10 cellular contexts compared by ENCODE assay signal in genomic region chr2:196638765-196639164, GRCh38. TPM values are rescaled to one million over a fixed set of nuclear protein-coding genes. Genes with fewer than 3 reads are reported as not detected.
DNase-seq lines count a peak whose midpoint lies in the region; ATAC-seq, FAIRE-seq and TF ChIP-seq lines count a peak whose summit lies in the region.
"Had no signal": no experiment of that assay in that cellular context is flagged by ENCODE, and none has a peak within 500 bp of the region (broad histone marks: within the 10 kb centered on the region; RNA-seq: fewer than 3 reads in every experiment).

No MANE protein-coding gene starts in this region.

- peaks cover 12% of the 10 kb centered on the region for H3K79me2 ChIP-seq in GM12878 (ENCODE audit: control insufficient read depth, insufficient read depth, low read length)

- H3K27ac ChIP-seq in GM12878 (ENCODE audit: control insufficient read depth, insufficient read depth) (no peak overlapping the region), mesenchymal stem cell (ENCODE audit: low read length, poor library complexity, severe bottlenecking) (no peak overlapping the region), upper lobe of right lung (no peak overlapping the region)

- H3K14ac ChIP-seq in mesenchymal stem cell (ENCODE audit: low read length in 2 of 2), result no peak overlapping the region

- no peaks in the 10 kb centered on the region for H3K36me3 ChIP-seq in GM12878 (ENCODE audit: control insufficient read depth in 2 of 2, insufficient read depth in 2 of 2, low read length in 1 of 2)
- no peaks in the 10 kb centered on the region for H3K36me3 ChIP-seq in mesenchymal stem cell (ENCODE audit: control insufficient read depth in 1 of 2, insufficient read depth in 2 of 2, low read depth in 1 of 2, low read length in 2 of 2)
- H3K36me3 ChIP-seq in upper lobe of right lung, result no peaks in the 10 kb centered on the region
- H3K36me3 ChIP-seq: cardiac muscle cell had no signal

- H3K9me3 ChIP-seq in GM12878 (replicated peaks; ENCODE audit: control insufficient read depth, insufficient read depth, low read length), result no peaks in the 10 kb centered on the region
- H3K9me3 ChIP-seq in mesenchymal stem cell (ENCODE audit: control insufficient read depth, low read length), result peaks cover 4% of the 10 kb centered on the region
- no peaks in the 10 kb centered on the region for H3K9me3 ChIP-seq in upper lobe of right lung

- no peak overlapping the region for H2AK5ac ChIP-seq in mesenchymal stem cell (ENCODE audit: low read length, severe bottlenecking)

- peak overlapping the region; percentile 41 for H4K8ac ChIP-seq in mesenchymal stem cell (ENCODE audit: low read length)

- H2BK12ac ChIP-seq in mesenchymal stem cell (ENCODE audit: low read length in 2 of 2), result no peak overlapping the region

- H3K4me1 Mint-ChIP-seq in stimulated activated naive CD8-positive, alpha-beta T cell treated with anti-CD3 and anti-CD28 coated beads, Interleukin-15, Interleukin-2, amounts not matched to agents 100 ng/mL and 50 ng/mL, for 24 hours (ENCODE audit: low read depth), result peaks cover 16% of the 10 kb centered on the region

- H3K4me1 ChIP-seq in GM12878 (ENCODE audit: control insufficient read depth, insufficient read depth, low read length) (no peaks in the 10 kb centered on the region), mesenchymal stem cell (ENCODE audit: control insufficient read depth, insufficient read depth, low read depth, low read length) (no peaks in the 10 kb centered on the region), upper lobe of right lung (peaks cover 5% of the 10 kb centered on the region)

- no TSS peak for BruUV-seq in GM12878 (replicated peaks; lab: Mats Ljungman, UMichigan)

- no peak overlapping the region for H3K4ac ChIP-seq in mesenchymal stem cell (ENCODE audit: low read depth in 1 of 2, low read length in 2 of 2)

- TF ChIP-seq RAD21 in GM12878 (IDR thresholded peaks at IDR 0.05; ENCODE audit: insufficient read depth, low read depth, low read length), result no peak

- H3K23ac ChIP-seq in mesenchymal stem cell (ENCODE audit: low read length in 2 of 2), result no peak overlapping the region

- no peak for FAIRE-seq in GM12878 (lab: Jason Lieb, UNC)

- no peaks in the 10 kb centered on the region for H4K20me1 ChIP-seq in GM12878 (ENCODE audit: control insufficient read depth, insufficient read depth)

- H3K27me3 ChIP-seq in GM12878 (replicated peaks in 1 of 2; ENCODE audit: control insufficient read depth in 2 of 2, insufficient read depth in 2 of 2, low read length in 1 of 2) (no peaks in the 10 kb centered on the region), mesenchymal stem cell (ENCODE audit: control insufficient read depth in 1 of 2, insufficient read depth in 1 of 2, low read length in 2 of 2) (no peaks in the 10 kb centered on the region), upper lobe of right lung (no peaks in the 10 kb centered on the region)
- H3K27me3 ChIP-seq: cardiac muscle cell had no signal

- SMC1A ChIA-PET in GM12878 (lab: Charles Lee; ENCODE audit: uncharacterized antibody, unreplicated experiment), result interaction anchor here (1.0 to 1.9 kb wide), 4 partner anchors 87 to 185 kb away, joined by 3 to 5 read pairs (median 4); partner anchors contain the start of gene GTF3C3

- RAD21 ChIA-PET in GM12878 (lab: Charles Lee; ENCODE audit: unreplicated experiment), result no interaction called here

- peaks cover 15% of the 10 kb centered on the region for H3K79me1 ChIP-seq in mesenchymal stem cell (replicated peaks; ENCODE audit: low read length, poor library complexity, severe bottlenecking)

- H3K4me3 ChIP-seq in GM12878, result peak overlapping the region; percentile 44; the same call in 1 of the 2 replicates
- H3K4me3 ChIP-seq in mesenchymal stem cell (ENCODE audit: insufficient read depth in 1 of 2, low read depth in 1 of 2, low read length in 2 of 2), result peak overlapping the region in 1 of 2 experiments; percentile 87
- peak overlapping the region; percentile 56 for H3K4me3 ChIP-seq in upper lobe of right lung

- in situ Hi-C loops in GM12878 (cut with MboI), result no loop called here

- no peak for DNase-seq in stimulated activated naive CD8-positive, alpha-beta T cell treated with anti-CD3 and anti-CD28 coated beads, Interleukin-15, Interleukin-2, amounts not matched to agents 100 U/mL and 50 U/mL, for 24 hours
- no peak for DNase-seq in GM12878 (ENCODE audit: low read depth, low spot score)
- no peak for DNase-seq in mesenchymal stem cell
- no peak for DNase-seq in upper lobe of right lung

- no peak overlapping the region for H3K18ac ChIP-seq in mesenchymal stem cell (ENCODE audit: low read depth in 1 of 2, low read length in 2 of 2)

- WGBS in GM12878 (ENCODE audit: insufficient coverage, insufficient replicate concordance, low lambda C conversion rate, missing lambda C conversion rate), result 69% methylated on average over 19 of the region's 19 CpGs
- WGBS in mesenchymal stem cell, result 96% methylated on average over 18 of the region's 19 CpGs

- no peak for TF ChIP-seq POLR2A in GM12878 (IDR thresholded peaks at IDR 0.05; ENCODE audit: low read depth, low read length)

- POLR2A ChIA-PET in GM12878 (lab: Charles Lee), result interaction anchor here (1.3 to 1.4 kb wide), 2 partner anchors 159 to 330 kb away, joined by 3 to 4 read pairs; no protein-coding TSS in a partner anchor

- peak overlapping the region; percentile 79 for H3K4me3 Mint-ChIP-seq in stimulated activated naive CD8-positive, alpha-beta T cell treated with anti-CD3 and anti-CD28 coated beads, Interleukin-15, Interleukin-2, amounts not matched to agents 100 ng/mL and 50 ng/mL, for 24 hours

- H3K4me2 ChIP-seq in GM12878 (ENCODE audit: control insufficient read depth, insufficient read depth), result peak overlapping the region; percentile 58
- H3K4me2 ChIP-seq in mesenchymal stem cell (ENCODE audit: low read length, poor library complexity, severe bottlenecking), result no peak overlapping the region

- H4K91ac ChIP-seq in mesenchymal stem cell (ENCODE audit: low read length), result no peak overlapping the region

- H2BK120ac ChIP-seq in mesenchymal stem cell (ENCODE audit: low read depth, low read length), result no peak overlapping the region

- no peak for ATAC-seq in stimulated activated naive CD8-positive, alpha-beta T cell treated with anti-CD3 and anti-CD28 coated beads, Interleukin-15, Interleukin-2, amounts not matched to agents 100 U/mL and 50 U/mL, for 24 hours
- ATAC-seq in GM12878 (no peak), upper lobe of right lung (no peak), GM21381 (IDR thresholded peaks at IDR 0.05; ENCODE audit: unreplicated experiment) (no peak), GM18907 (IDR thresholded peaks at IDR 0.05; ENCODE audit: unreplicated experiment) (no peak), HG03432 (IDR thresholded peaks at IDR 0.05; ENCODE audit: unreplicated experiment) (no peak)

- no peak overlapping the region for H2BK5ac ChIP-seq in mesenchymal stem cell (ENCODE audit: low read depth, low read length, poor library complexity, severe bottlenecking)

- CTCF ChIA-PET in GM12878 (lab: Yijun Ruan, JAX), result interaction anchor here (0.9 to 1.5 kb wide), 3 partner anchors 13 to 186 kb away, joined by 3 to 5 read pairs (median 3); no protein-coding TSS in a partner anchor

- H3K36me3 Mint-ChIP-seq in stimulated activated naive CD8-positive, alpha-beta T cell treated with anti-CD3 and anti-CD28 coated beads, Interleukin-15, Interleukin-2, amounts not matched to agents 100 ng/mL and 50 ng/mL, for 24 hours (ENCODE audit: low read depth), result no peaks in the 10 kb centered on the region

- H2AFZ ChIP-seq in GM12878 (ENCODE audit: control insufficient read depth, low read depth, low read length) (peak overlapping the region; percentile 96), mesenchymal stem cell (ENCODE audit: low read depth, low read length) (no peak overlapping the region)

- H3K27ac Mint-ChIP-seq in stimulated activated naive CD8-positive, alpha-beta T cell treated with anti-CD3 and anti-CD28 coated beads, Interleukin-15, Interleukin-2, amounts not matched to agents 100 ng/mL and 50 ng/mL, for 24 hours, result peak overlapping the region; percentile 57

- H2BK15ac ChIP-seq in mesenchymal stem cell (ENCODE audit: low read depth, poor library complexity, severe bottlenecking), result no peak overlapping the region

- intact Hi-C loops in GM12878 (cut with micrococcal nuclease; ENCODE audit: unreplicated experiment) (no loop called here), upper lobe of right lung (cut with DNase I) (no loop called here)

- no peaks in the 10 kb centered on the region for H3K27me3 Mint-ChIP-seq in stimulated activated naive CD8-positive, alpha-beta T cell treated with anti-CD3 and anti-CD28 coated beads, Interleukin-15, Interleukin-2, amounts not matched to agents 100 ng/mL and 50 ng/mL, for 24 hours

- no peak overlapping the region for H3K9ac ChIP-seq in GM12878 (ENCODE audit: control insufficient read depth, insufficient read depth, low read length)
- peak overlapping the region; percentile 88 for H3K9ac ChIP-seq in mesenchymal stem cell (ENCODE audit: low read length)

- no peak for TF ChIP-seq EP300 in GM12878 (IDR thresholded peaks at IDR 0.05; ENCODE audit: borderline replicate concordance in 1 of 2, control insufficient read depth in 1 of 2, low read depth in 2 of 2, low read length in 2 of 2)

- no peaks in the 10 kb centered on the region for H3K9me3 Mint-ChIP-seq in stimulated activated naive CD8-positive, alpha-beta T cell treated with anti-CD3 and anti-CD28 coated beads, Interleukin-15, Interleukin-2, amounts not matched to agents 100 ng/mL and 50 ng/mL, for 24 hours

- no peak for TF ChIP-seq CTCF in GM12878 (IDR thresholded peaks at IDR 0.05 in 2 of 3, conservative IDR thresholded peaks at IDR 0.05 in 1 of 3; ENCODE audit: control insufficient read depth in 2 of 3, extremely low read depth in 1 of 3, insufficient read depth in 1 of 3, low read depth in 3 of 3, low read length in 3 of 3)
- TF ChIP-seq CTCF in upper lobe of right lung (IDR thresholded peaks at IDR 0.05), result no peak

RNA-seq across cellular contexts. Expression of gene CCDC150, which starts 0.8 kb away (rescaled TPM):
- 102 and 112 TPM in 2 replicates for total RNA-seq in GM12878 (2013; cell fraction: nucleolus; rRNA removed)
- total RNA-seq in GM12878 (2014; rRNA removed) (22.4 and 27.7 TPM in 2 replicates), GM12878 (2014; rRNA removed; fragmentation: Illumina TruSeq; extraction: Trizol) (22.0 and 25.7 TPM in 2 replicates), GM12878 (2021) (19.1 and 20.7 TPM in 2 replicates), upper lobe of right lung (0.87 TPM)
- 3.6 TPM for polyA plus RNA-seq in GM12878 (2011; ENCODE audit: low read depth)
- polyA plus RNA-seq in GM12878 (2011; rRNA removed) (21.4 and 35.3 TPM in 2 replicates), GM12878 (2014; fragmentation: Illumina TruSeq; extraction: Trizol) (18.4 and 28.3 TPM in 2 replicates), GM12878 (2014; fragmentation: Nextera tagmentation; extraction: Ambion mirVana) (10 to 100 TPM; 11.6 to 16.3 TPM), GM12878 (2014; rRNA removed) (16.3 and 17.0 TPM in 2 replicates), GM12878 (2016; fragmentation: Nextera tagmentation; extraction: Ambion mirVana) (10 to 100 TPM; 18.3 to 25.6 TPM)
- 5.7 and 6.6 TPM in 2 replicates for polyA plus RNA-seq in GM12878 (2011; cell fraction: cytosol; rRNA removed)
- polyA plus RNA-seq in GM12878 (2011; cell fraction: nucleus; rRNA removed), result 79.1 and 91.2 TPM in 2 replicates
- polyA plus RNA-seq in GM12878 (2012), result 7.6 and 8.4 TPM in 2 replicates
- 18.1 and 23.8 TPM in 2 replicates for polyA minus RNA-seq in GM12878 (2011; rRNA and poly(A)+ RNA removed)
- polyA minus RNA-seq in GM12878 (2011; cell fraction: cytosol; rRNA and poly(A)+ RNA removed), result 5.5 and 9.1 TPM in 2 replicates
- polyA minus RNA-seq in GM12878 (2011; cell fraction: nucleus; rRNA and poly(A)+ RNA removed), result 47.0 and 80.6 TPM in 2 replicates
- 1.1 TPM for polyA plus RNA-seq in mesenchymal stem cell (2013, experiment 1 of 2)
- 0.92 TPM for polyA plus RNA-seq in mesenchymal stem cell (2013, experiment 2 of 2)

RNA-seq across cellular contexts. Expression of gene HECW2, which starts 45.4 kb away (rescaled TPM):
- 255 and 262 TPM in 2 replicates for total RNA-seq in GM12878 (2013; cell fraction: nucleolus; rRNA removed)
- total RNA-seq in GM12878 (2014; rRNA removed) (38.5 and 47.8 TPM in 2 replicates), GM12878 (2014; rRNA removed; fragmentation: Illumina TruSeq; extraction: Trizol) (52.4 and 54.9 TPM in 2 replicates), GM12878 (2021) (43.2 and 50.5 TPM in 2 replicates), upper lobe of right lung (55.5 TPM)
- polyA plus RNA-seq in GM12878 (2011; ENCODE audit: low read depth), result 14.4 TPM
- polyA plus RNA-seq in GM12878 (2011; rRNA removed) (3.3 and 3.6 TPM in 2 replicates), GM12878 (2014; fragmentation: Illumina TruSeq; extraction: Trizol) (30.0 and 41.3 TPM in 2 replicates), GM12878 (2014; fragmentation: Nextera tagmentation; extraction: Ambion mirVana) (10 to 100 TPM in 1 of 2 experiments, 1 to 10 TPM in 1; 8.9 to 14.7 TPM), GM12878 (2014; rRNA removed) (18.6 and 21.1 TPM in 2 replicates), GM12878 (2016; fragmentation: Nextera tagmentation; extraction: Ambion mirVana) (10 to 100 TPM; 30.1 to 31.3 TPM)
- polyA plus RNA-seq in GM12878 (2011; cell fraction: cytosol; rRNA removed), result 1.5 and 2.1 TPM in 2 replicates
- polyA plus RNA-seq in GM12878 (2011; cell fraction: nucleus; rRNA removed), result 3.6 and 4.8 TPM in 2 replicates
- 21.8 and 28.2 TPM in 2 replicates for polyA plus RNA-seq in GM12878 (2012)
- polyA minus RNA-seq in GM12878 (2011; rRNA and poly(A)+ RNA removed), result 11.0 and 11.4 TPM in 2 replicates
- polyA minus RNA-seq in GM12878 (2011; cell fraction: cytosol; rRNA and poly(A)+ RNA removed), result 1.6 and 2.0 TPM in 2 replicates
- polyA minus RNA-seq in GM12878 (2011; cell fraction: nucleus; rRNA and poly(A)+ RNA removed), result 11.1 and 15.9 TPM in 2 replicates
- polyA plus RNA-seq in mesenchymal stem cell (2013, experiment 1 of 2), result 1.0 TPM
- 0.90 TPM for polyA plus RNA-seq in mesenchymal stem cell (2013, experiment 2 of 2)
- total RNA-seq: HT-29 had no signal

Comparison
In these comparisons a context has a peak if more than half of its experiments do, and no peak if none do; other contexts are left out.
1. RNA of gene CCDC150, which starts 0.8 kb away (total RNA-seq): 19.1 to 112 TPM in GM12878; 0.87 TPM in upper lobe of right lung (single experiment); every median in the first group is over 10 times any median in the second.